Comparison of ENCODE assay signal across 22 cellular contexts in the genomic region with DNA sequence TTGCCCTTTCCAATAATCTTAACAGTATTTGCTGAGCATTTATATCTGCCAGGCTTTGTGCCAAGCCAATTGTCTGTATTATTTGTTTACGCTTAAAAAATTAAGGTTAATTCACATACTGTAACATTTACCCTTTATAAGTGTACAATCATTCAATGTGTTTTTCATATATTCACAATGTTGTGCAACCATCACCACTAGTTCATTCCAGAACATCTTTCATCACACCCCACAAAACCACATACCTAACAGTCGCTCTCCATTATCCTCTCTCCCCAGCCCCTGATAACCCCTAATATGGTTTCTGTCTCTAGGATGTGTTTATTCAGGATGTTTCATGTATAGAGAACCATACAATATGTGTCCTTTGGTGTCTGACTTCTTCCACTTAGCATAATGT.
DNase-seq lines count a peak whose midpoint lies in the region; ATAC-seq and TF ChIP-seq lines count a peak whose summit lies in the region.
"Had no signal": no experiment of that assay in that cellular context is flagged by ENCODE, and none has a peak within 500 bp of the region (broad histone marks: within the 10 kb centered on the region; RNA-seq: fewer than 3 reads in every experiment).

No MANE protein-coding gene starts in this region.

- H3K27me3 Mint-ChIP-seq in GM23338 (ENCODE audit: insufficient read depth, low read depth, poor library complexity): no peaks in the 10 kb centered on the region

- H3K4me3 Mint-ChIP-seq in GM23338: no peak overlapping the region
- H3K4me3 Mint-ChIP-seq: T-helper 1 cell treated with Interleukin-12 subunit alpha and Interleukin-12 subunit beta and Interleukin-4 antibody, amounts not matched to agents 30 μg/mL and 1 μg/mL, for 36 hours had no signal

- H3K9me2 ChIP-seq in GM23338 (ENCODE audit: insufficient read depth): no peaks in the 10 kb centered on the region; the same call in 1 of the 2 replicates

- no peak overlapping the region for H3K27ac Mint-ChIP-seq in GM23338
- H3K27ac Mint-ChIP-seq: T-helper 1 cell treated with Interleukin-12 subunit alpha and Interleukin-12 subunit beta and Interleukin-4 antibody, amounts not matched to agents 30 μg/mL and 1 μg/mL, for 36 hours had no signal

- H3K4me1 ChIP-seq in GM23338 (ENCODE audit: insufficient read depth): peaks cover 38% of the 10 kb centered on the region

- H4K20me1 ChIP-seq in GM23338 (replicated peaks; ENCODE audit: insufficient read depth): no peaks in the 10 kb centered on the region

- TF ChIP-seq CTCF in GM23338 (conservative IDR thresholded peaks at IDR 0.05; ENCODE audit: low read depth in 2 of 2) (no peak), NB4 (IDR thresholded peaks at IDR 0.05; ENCODE audit: low read depth, low read length) (no peak), epithelial cell of esophagus (IDR thresholded peaks at IDR 0.05; ENCODE audit: insufficient read depth, low read depth, low read length, missing control alignments) (no peak)

- no peak for TF ChIP-seq POLR2A in NB4 (IDR thresholded peaks at IDR 0.05; ENCODE audit: extremely low read depth, insufficient read length)

- H3K9me3 Mint-ChIP-seq in GM23338: no peaks in the 10 kb centered on the region; the same call in 2 of the 3 replicates
- H3K9me3 Mint-ChIP-seq: T-helper 1 cell treated with Interleukin-12 subunit alpha and Interleukin-12 subunit beta and Interleukin-4 antibody, amounts not matched to agents 30 μg/mL and 1 μg/mL, for 36 hours had no signal

- H3K4me3 ChIP-seq in GM23338: no peak overlapping the region
- no peak overlapping the region for H3K4me3 ChIP-seq in NB4 (ENCODE audit: low read depth, low read length)
- H3K4me3 ChIP-seq in epithelial cell of esophagus (ENCODE audit: low read length): no peak overlapping the region

- H3K36me3 Mint-ChIP-seq in GM23338 (ENCODE audit: low read depth): no peaks in the 10 kb centered on the region; the same call in 2 of the 3 replicates

- no peaks in the 10 kb centered on the region for H3F3A ChIP-seq in GM23338 (replicated peaks; ENCODE audit: low read depth)

- peak overlapping the region; percentile 50; the same call in 1 of the 2 replicates for H3K4me2 ChIP-seq in GM23338

- H3K4me1 Mint-ChIP-seq in GM23338: peaks cover 48% of the 10 kb centered on the region

- peak; percentile 18 for DNase-seq in NOMO-1 treated with DMSO at 0.1 percent for 48 hours (lab: John Stamatoyannopoulos, UW; ENCODE audit: unreplicated experiment)
- DNase-seq in NOMO-1 treated with dmso at 0.1 percent for 144 hours (lab: John Stamatoyannopoulos, UW; ENCODE audit: unreplicated experiment): no peak
- no peak for DNase-seq in GM23338 (ENCODE audit: low spot score)
- peak; percentile 46 for DNase-seq in NB4 (ENCODE audit: low read depth)
- peak; percentile 15 for DNase-seq in epithelial cell of esophagus (ENCODE audit: low read depth)
- no peak for DNase-seq in T1000 (lab: John Stamatoyannopoulos, UW)
- no peak for DNase-seq in NCI-H2227 (lab: John Stamatoyannopoulos, UW; ENCODE audit: unreplicated experiment)
- DNase-seq: DMS79 treated with DMSO at 0.1 percent for 48 hours, GF-D8, HCEC 1CT, IMR-90, NCI-H1048, NCI-H1694, NCI-H2029 treated with DMSO at 0.1 percent for 48 hours, NCI-H226, NCI-H510A, SHP77 treated with DMSO at 0.1 percent for 48 hours, SW 1271 had no signal

- ATAC-seq in GM23338: no peak
- no peak for ATAC-seq in GM21515 (IDR thresholded peaks at IDR 0.05; ENCODE audit: unreplicated experiment)

- no peak overlapping the region for H2AFZ ChIP-seq in GM23338

- no peaks in the 10 kb centered on the region for H3K36me3 ChIP-seq in GM23338 (ENCODE audit: insufficient read depth)

- H3K27me3 ChIP-seq in GM23338 (ENCODE audit: insufficient read depth): no peaks in the 10 kb centered on the region

- no peak overlapping the region for H3K27ac ChIP-seq in GM23338 (ENCODE audit: low read depth)
- H3K27ac ChIP-seq: 22Rv1, RWPE1 had no signal

- no peaks in the 10 kb centered on the region for H3K79me2 ChIP-seq in GM23338 (replicated peaks; ENCODE audit: insufficient read depth)

TF ChIP-seq in GM23338, 12 proteins besides CTCF, POLR2A, EP300 and RAD21:
- TF ChIP-seq POLR2AphosphoS5 (IDR thresholded peaks at IDR 0.05; ENCODE audit: low read depth) (no peak), ZNF331 (CRISPR knock-in tag; IDR thresholded peaks at IDR 0.05; ENCODE audit: low read depth) (no peak), JUNB (IDR thresholded peaks at IDR 0.05; ENCODE audit: unreplicated experiment) (no peak)
- TF ChIP-seq, protein P1, sequence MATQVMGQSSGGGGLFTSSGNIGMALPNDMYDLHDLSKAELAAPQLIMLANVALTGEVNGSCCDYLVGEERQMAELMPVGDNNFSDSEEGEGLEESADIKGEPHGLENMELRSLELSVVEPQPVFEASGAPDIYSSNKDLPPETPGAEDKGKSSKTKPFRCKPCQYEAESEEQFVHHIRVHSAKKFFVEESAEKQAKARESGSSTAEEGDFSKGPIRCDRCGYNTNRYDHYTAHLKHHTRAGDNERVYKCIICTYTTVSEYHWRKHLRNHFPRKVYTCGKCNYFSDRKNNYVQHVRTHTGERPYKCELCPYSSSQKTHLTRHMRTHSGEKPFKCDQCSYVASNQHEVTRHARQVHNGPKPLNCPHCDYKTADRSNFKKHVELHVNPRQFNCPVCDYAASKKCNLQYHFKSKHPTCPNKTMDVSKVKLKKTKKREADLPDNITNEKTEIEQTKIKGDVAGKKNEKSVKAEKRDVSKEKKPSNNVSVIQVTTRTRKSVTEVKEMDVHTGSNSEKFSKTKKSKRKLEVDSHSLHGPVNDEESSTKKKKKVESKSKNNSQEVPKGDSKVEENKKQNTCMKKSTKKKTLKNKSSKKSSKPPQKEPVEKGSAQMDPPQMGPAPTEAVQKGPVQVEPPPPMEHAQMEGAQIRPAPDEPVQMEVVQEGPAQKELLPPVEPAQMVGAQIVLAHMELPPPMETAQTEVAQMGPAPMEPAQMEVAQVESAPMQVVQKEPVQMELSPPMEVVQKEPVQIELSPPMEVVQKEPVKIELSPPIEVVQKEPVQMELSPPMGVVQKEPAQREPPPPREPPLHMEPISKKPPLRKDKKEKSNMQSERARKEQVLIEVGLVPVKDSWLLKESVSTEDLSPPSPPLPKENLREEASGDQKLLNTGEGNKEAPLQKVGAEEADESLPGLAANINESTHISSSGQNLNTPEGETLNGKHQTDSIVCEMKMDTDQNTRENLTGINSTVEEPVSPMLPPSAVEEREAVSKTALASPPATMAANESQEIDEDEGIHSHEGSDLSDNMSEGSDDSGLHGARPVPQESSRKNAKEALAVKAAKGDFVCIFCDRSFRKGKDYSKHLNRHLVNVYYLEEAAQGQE (IDR thresholded peaks at IDR 0.05; ENCODE audit: unreplicated experiment): no peak
- TF ChIP-seq, protein P2, sequence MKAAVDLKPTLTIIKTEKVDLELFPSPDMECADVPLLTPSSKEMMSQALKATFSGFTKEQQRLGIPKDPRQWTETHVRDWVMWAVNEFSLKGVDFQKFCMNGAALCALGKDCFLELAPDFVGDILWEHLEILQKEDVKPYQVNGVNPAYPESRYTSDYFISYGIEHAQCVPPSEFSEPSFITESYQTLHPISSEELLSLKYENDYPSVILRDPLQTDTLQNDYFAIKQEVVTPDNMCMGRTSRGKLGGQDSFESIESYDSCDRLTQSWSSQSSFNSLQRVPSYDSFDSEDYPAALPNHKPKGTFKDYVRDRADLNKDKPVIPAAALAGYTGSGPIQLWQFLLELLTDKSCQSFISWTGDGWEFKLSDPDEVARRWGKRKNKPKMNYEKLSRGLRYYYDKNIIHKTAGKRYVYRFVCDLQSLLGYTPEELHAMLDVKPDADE (IDR thresholded peaks at IDR 0.05): no peak
TF ChIP-seq in GM23338: peak in this region for 0.

Comparison
In these comparisons a context has a peak if more than half of its experiments do, and no peak if none do; other contexts are left out.
1. DNase-seq: peak in NOMO-1 treated with DMSO at 0.1 percent for 48 hours (single experiment), NB4 (single experiment) and epithelial cell of esophagus (single experiment); none in NOMO-1 treated with dmso at 0.1 percent for 144 hours (single experiment), GM23338 (single experiment), T1000 (single experiment) and NCI-H2227 (single experiment).